In the genomic region with DNA sequence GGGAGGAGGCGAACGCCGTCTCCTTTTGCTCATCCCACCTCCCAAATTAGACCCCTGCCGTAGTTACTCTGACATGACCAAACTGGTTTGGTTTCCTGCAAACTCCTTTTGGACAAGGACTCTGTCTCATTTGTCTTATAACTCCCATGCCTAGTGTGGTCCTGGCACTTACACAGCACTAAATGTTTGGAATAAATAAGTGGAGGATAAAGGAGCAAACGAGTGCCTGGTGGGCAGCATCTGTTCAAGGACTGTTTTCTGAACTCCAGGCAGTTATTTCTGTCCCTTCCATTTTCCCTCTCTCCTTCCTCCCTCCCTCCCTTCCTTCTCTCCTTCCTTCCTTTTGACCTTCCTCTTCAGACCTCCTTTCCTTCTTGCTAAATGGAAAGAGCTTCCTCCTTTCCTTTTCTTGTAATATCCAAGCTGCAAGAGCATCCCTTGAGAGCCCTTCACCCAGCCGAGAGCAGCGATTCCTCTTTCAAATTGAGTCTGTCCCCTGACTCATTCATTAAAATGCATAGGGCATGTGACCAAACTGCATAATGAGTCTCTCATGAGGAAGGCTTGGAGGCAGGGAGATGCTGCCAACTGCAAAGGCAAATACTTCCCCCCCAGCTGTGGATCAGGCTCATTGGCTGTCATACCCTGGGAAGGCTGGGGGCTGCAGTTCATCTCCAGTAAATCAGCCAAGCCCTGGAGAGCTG, we compare ENCODE assay signal across 8 cellular contexts. TPM values are rescaled to one million over a fixed set of nuclear protein-coding genes. Genes with fewer than 3 reads are reported as not detected.
DNase-seq lines count a peak whose midpoint lies in the region; ATAC-seq and TF ChIP-seq lines count a peak whose summit lies in the region.

No MANE protein-coding gene starts in this region.

- POLR2A ChIA-PET in Caco-2 (lab: Charles Lee), result no interaction called here

- H3K4me2 ChIP-seq in BLaER1, result peak overlapping the region; percentile 93

- BruUV-seq in Caco-2 (replicated peaks; lab: Mats Ljungman, UMichigan), result no TSS peak

- DNase-seq in NOMO-1 (lab: John Stamatoyannopoulos, UW; ENCODE audit: unreplicated experiment in 2 of 2), result peak; percentile 52 to 77
- peak; percentile 83 to 90 for DNase-seq in lower leg skin (ENCODE audit: low spot score in 2 of 2)
- DNase-seq in suprapubic skin (ENCODE audit: low spot score in 2 of 2), result peak; percentile 80 to 84
- DNase-seq in Caco-2, result no peak

- no peaks in the 10 kb centered on the region for H3K27me3 Mint-ChIP-seq in Caco-2 (ENCODE audit: insufficient read depth, unreplicated experiment)

- no peaks in the 10 kb centered on the region for H3K4me1 Mint-ChIP-seq in Caco-2 (ENCODE audit: low read depth, unreplicated experiment)

- peak overlapping the region; percentile 85 for H3K27ac ChIP-seq in BLaER1
- peak overlapping the region; percentile 88 for H3K27ac ChIP-seq in cingulate gyrus (ENCODE audit: low read depth, low read length)
- H3K27ac ChIP-seq in suprapubic skin, result peak overlapping the region; percentile 91

- H3K27me3 ChIP-seq in BLaER1, result no peaks in the 10 kb centered on the region
- no peaks in the 10 kb centered on the region for H3K27me3 ChIP-seq in suprapubic skin
- H3K27me3 ChIP-seq in Caco-2 (replicated peaks; ENCODE audit: control insufficient read depth, insufficient read depth, low read length), result no peaks in the 10 kb centered on the region

- peaks cover 6% of the 10 kb centered on the region for H3K36me3 Mint-ChIP-seq in Caco-2 (ENCODE audit: insufficient read depth, unreplicated experiment)

- no peak for TF ChIP-seq EP300 in suprapubic skin (IDR thresholded peaks at IDR 0.05)

- H3K36me3 ChIP-seq in BLaER1 (0 out of 2 replicates have a peak, but pooled peaks cover 6% of the 10 kb centered on the region), suprapubic skin (no peaks in the 10 kb centered on the region), Caco-2 (ENCODE audit: control insufficient read depth, insufficient read depth, low read length) (no peaks in the 10 kb centered on the region)

- H3K27ac Mint-ChIP-seq in Caco-2 (ENCODE audit: unreplicated experiment), result no peak overlapping the region

- TF ChIP-seq POLR2A in lower leg skin (IDR thresholded peaks at IDR 0.05) (no peak), suprapubic skin (IDR thresholded peaks at IDR 0.05) (no peak)

- no peaks in the 10 kb centered on the region for H4K20me1 ChIP-seq in BLaER1

- peak overlapping the region; percentile 68 for H3K9ac ChIP-seq in BLaER1

- WGBS in lower leg skin, 2 donors, result 1 to 8% methylated on average over 7 of the region's 7 CpGs
- WGBS in suprapubic skin, result 1% methylated on average over 7 of the region's 7 CpGs

- ATAC-seq in GM18907 (IDR thresholded peaks at IDR 0.05; ENCODE audit: unreplicated experiment) (peak; percentile 62), HG03280 (IDR thresholded peaks at IDR 0.05; ENCODE audit: unreplicated experiment) (peak; percentile 49)

- H3K4me3 ChIP-seq in BLaER1 (peak overlapping the region; percentile 50), lower leg skin (ENCODE audit: low read depth, poor library complexity, severe bottlenecking) (no peak overlapping the region), suprapubic skin (peak overlapping the region; percentile 17), Caco-2 (ENCODE audit: low read depth, low read length) (no peak overlapping the region)

- H3K4me3 Mint-ChIP-seq in Caco-2 (ENCODE audit: unreplicated experiment), result no peak overlapping the region

- H3K4me1 ChIP-seq in BLaER1, result peaks cover 79% of the 10 kb centered on the region
- peaks cover 76% of the 10 kb centered on the region for H3K4me1 ChIP-seq in suprapubic skin
- H3K4me1 ChIP-seq in Caco-2, result no peaks in the 10 kb centered on the region

- TF ChIP-seq CTCF in lower leg skin (IDR thresholded peaks at IDR 0.05) (no peak), suprapubic skin (IDR thresholded peaks at IDR 0.05) (no peak), Caco-2 (IDR thresholded peaks at IDR 0.05; ENCODE audit: insufficient read depth in 1 of 2, low read depth in 1 of 2, low read length in 1 of 2, severe bottlenecking in 1 of 2, unreplicated experiment in 1 of 2) (no peak)

- H3K9me3 Mint-ChIP-seq in Caco-2 (ENCODE audit: unreplicated experiment), result no peaks in the 10 kb centered on the region

- CTCF ChIA-PET in Caco-2 (lab: Charles Lee), result no interaction called here

- intact Hi-C loops in lower leg skin (cut with DNase I; ENCODE audit: low total_unique reads) (no loop called here), Caco-2 (cut with micrococcal nuclease; ENCODE audit: unreplicated experiment) (no loop called here)

- H3K9me3 ChIP-seq in BLaER1 (no peaks in the 10 kb centered on the region), suprapubic skin (no peaks in the 10 kb centered on the region), Caco-2 (no peaks in the 10 kb centered on the region)

RNA-seq across cellular contexts. Expression of a gene that starts 36.9 kb away (rescaled TPM):
- total RNA-seq in lower leg skin (10 to 100 TPM; 49.2 to 85.7 (median 67.7) TPM), suprapubic skin (100 to 1,000 TPM in 1 of 4 donors, 10 to 100 TPM in 3; 56.6 to 129 (median 70.4) TPM), Caco-2 (2022) (29.1 and 32.0 TPM in 2 replicates)

RNA-seq across cellular contexts. Expression of a gene that starts 39.0 kb away (rescaled TPM):
- total RNA-seq in lower leg skin, result 10 to 100 TPM in 2 of 4 donors, 1 to 10 TPM in 2; 4.6 to 15.4 (median 10.0) TPM
- total RNA-seq in suprapubic skin, result 10 to 100 TPM in 3 of 4 donors, 1 to 10 TPM in 1; 8.7 to 33.3 (median 17.0) TPM
- not detected in 2 replicates for total RNA-seq in Caco-2 (2022)

Comparison
In these comparisons a context has a peak if more than half of its experiments do, and no peak if none do; other contexts are left out.
1. H3K4me3 ChIP-seq: peak in BLaER1 (single experiment) and suprapubic skin (single experiment); none in lower leg skin (single experiment) and Caco-2 (single experiment).
2. DNase-seq: peak in NOMO-1 (2 of 2), lower leg skin (2 of 2) and suprapubic skin (2 of 2); none in Caco-2 (0 of 2).
3. Peak in every context shown above with its lines, with median percentiles within 50 percentile points of each other: H3K27ac ChIP-seq.